In genomic region chr3:4744405-4745239, GRCh38 we compare ENCODE assay signal across 13 cellular contexts.
DNase-seq lines count a peak whose midpoint lies in the region; ATAC-seq and TF ChIP-seq lines count a peak whose summit lies in the region.
"Had no signal": no experiment of that assay in that cellular context is flagged by ENCODE, and none has a peak within 500 bp of the region (broad histone marks: within the 10 kb centered on the region; RNA-seq: fewer than 3 reads in every experiment).

No MANE protein-coding gene starts in this region.

- intact Hi-C loops in natural killer cell (cut with micrococcal nuclease) (loop anchor here (5.0 kb wide), 2 partner anchors 163 to 352 kb away; no protein-coding TSS in a partner anchor), prostate gland (cut with DNase I) (loop anchor here (10.0 kb wide), 1 partner anchor 240 kb away; no protein-coding TSS in a partner anchor)

- H3K4me3 ChIP-seq in AG10803 (ENCODE audit: low read length) (no peak overlapping the region), choroid plexus epithelial cell (ENCODE audit: low read depth, low read length) (no peak overlapping the region), prostate gland (no peak overlapping the region)
- H3K4me3 ChIP-seq: thoracic aorta had no signal

- H3K4me1 ChIP-seq in prostate gland (replicated peaks): peaks cover 11% of the 10 kb centered on the region

- no peak for ATAC-seq in natural killer cell
- no peak for ATAC-seq in HG03095 (IDR thresholded peaks at IDR 0.05; ENCODE audit: unreplicated experiment)
- ATAC-seq: activated naive CD8-positive, alpha-beta T cell treated with anti-CD3 and anti-CD28 coated beads, Interleukin-2, amount 50 U/mL, for 24 hours had no signal

- no peaks in the 10 kb centered on the region for H3K36me3 ChIP-seq in prostate gland

- no peaks in the 10 kb centered on the region for H3K36me3 Mint-ChIP-seq in natural killer cell

- H3K27me3 ChIP-seq in prostate gland (replicated peaks; ENCODE audit: insufficient read depth): no peaks in the 10 kb centered on the region

- no peaks in the 10 kb centered on the region for H3K27me3 Mint-ChIP-seq in natural killer cell (ENCODE audit: low read depth in 2 of 2)
- H3K27me3 Mint-ChIP-seq: activated naive CD8-positive, alpha-beta T cell treated with anti-CD3 and anti-CD28 coated beads, Interleukin-2, amount 50 U/mL, for 24 hours had no signal

- TF ChIP-seq CTCF in AG10803 (conservative IDR thresholded peaks at IDR 0.05; ENCODE audit: low read length): no peak
- TF ChIP-seq CTCF in choroid plexus epithelial cell (conservative IDR thresholded peaks at IDR 0.05; ENCODE audit: low read depth, low read length): no peak
- TF ChIP-seq CTCF in natural killer cell (IDR thresholded peaks at IDR 0.05): no peak
- no peak for TF ChIP-seq CTCF in prostate gland (IDR thresholded peaks at IDR 0.05)

- no peak for TF ChIP-seq POLR2A in prostate gland (IDR thresholded peaks at IDR 0.05)

- H3K9me3 ChIP-seq in prostate gland: no peaks in the 10 kb centered on the region
- H3K9me3 ChIP-seq: thoracic aorta had no signal

- peaks cover 0 to 2% of the 10 kb centered on the region in 2 donors for H3K9me3 Mint-ChIP-seq in natural killer cell

- H3K4me1 Mint-ChIP-seq in natural killer cell: peaks cover 77 to 78% of the 10 kb centered on the region in 2 donors

- DNase-seq in AG10803 (ENCODE audit: low read depth): peak; percentile 36
- peak; percentile 57 for DNase-seq in HT1080 (ENCODE audit: low read depth)
- peak; percentile 43 for DNase-seq in choroid plexus epithelial cell (ENCODE audit: low read depth)
- no peak for DNase-seq in natural killer cell
- DNase-seq in occipital lobe (lab: John Stamatoyannopoulos, UW): no peak
- no peak for DNase-seq in NCI-H1092 treated with DMSO at 0.1 percent for 48 hours (lab: John Stamatoyannopoulos, UW)
- no peak for DNase-seq in prostate gland (ENCODE audit: low spot score)
- DNase-seq: activated CD4-positive, CD25-positive, alpha-beta regulatory T cell treated with anti-CD3 and anti-CD28 coated beads, Interleukin-2, amount 50 U/mL, for 72 hours; activated naive CD8-positive, alpha-beta T cell treated with anti-CD3 and anti-CD28 coated beads, Interleukin-2, amount 50 U/mL, for 24 hours; foreskin melanocyte; NCI-H1048 had no signal

- H3K27ac ChIP-seq in prostate gland: no peak overlapping the region

- no peak overlapping the region for H3K4me3 Mint-ChIP-seq in natural killer cell
- H3K4me3 Mint-ChIP-seq: activated naive CD8-positive, alpha-beta T cell treated with anti-CD3 and anti-CD28 coated beads, Interleukin-2, amount 50 U/mL, for 24 hours had no signal

- H3K27ac Mint-ChIP-seq in natural killer cell: peak overlapping the region; percentile 58 to 97

- WGBS in prostate gland: 77% methylated on average over 3 of the region's 3 CpGs

Comparison
In these comparisons a context has a peak if more than half of its experiments do, and no peak if none do; other contexts are left out.
1. DNase-seq: peak in AG10803 (single experiment), HT1080 (single experiment) and choroid plexus epithelial cell (single experiment); none in natural killer cell (single experiment), occipital lobe (single experiment), NCI-H1092 treated with DMSO at 0.1 percent for 48 hours (single experiment) and prostate gland (single experiment).